9 cellular contexts compared by ENCODE assay signal in genomic region chr15:90915808-90916440, GRCh38. TPM values are rescaled to one million over a fixed set of nuclear protein-coding genes. Genes with fewer than 3 reads are reported as not detected.
A peak's percentile ranks its signal among the peaks of the same experiment; 100 is the strongest.
DNase-seq lines count a peak whose midpoint lies in the region; FAIRE-seq and TF ChIP-seq lines count a peak whose summit lies in the region.
"Had no signal": no experiment of that assay in that cellular context is flagged by ENCODE, and none has a peak within 500 bp of the region (broad histone marks: within the 10 kb centered on the region; RNA-seq: fewer than 3 reads in every experiment).

No MANE protein-coding gene starts in this region.

- H2AFZ ChIP-seq in fibroblast of lung (ENCODE audit: low read length), result no peak overlapping the region

- no peaks in the 10 kb centered on the region for H4K20me1 ChIP-seq in fibroblast of lung (ENCODE audit: control insufficient read depth, extremely low read depth, insufficient read depth, low read length)

- no peak for TF ChIP-seq EP300 in ovary (IDR thresholded peaks at IDR 0.05)

- H3K4me3 ChIP-seq in fibroblast of lung (replicated peaks in 1 of 4; ENCODE audit: control extremely low read depth in 1 of 4, insufficient read depth in 1 of 4, low read depth in 3 of 4, low read length in 4 of 4) (no peak overlapping the region), ovary (no peak overlapping the region)

- H3K9me3 ChIP-seq in fibroblast of lung (ENCODE audit: control insufficient read depth, insufficient read depth, low read depth, low read length) (no peaks in the 10 kb centered on the region), ovary (no peaks in the 10 kb centered on the region)

- H3K79me2 ChIP-seq in fibroblast of lung (ENCODE audit: control insufficient read depth, insufficient read depth, low read length), result no peaks in the 10 kb centered on the region

- WGBS in ovary, 3 donors, result 64 to 71% (median 65%) methylated on average over 25 of the region's 25 CpGs

- no peaks in the 10 kb centered on the region for H3K4me1 ChIP-seq in fibroblast of lung (ENCODE audit: control insufficient read depth, extremely low read depth, insufficient read depth, low read length)
- H3K4me1 ChIP-seq in ovary (ENCODE audit: insufficient read depth), result no peaks in the 10 kb centered on the region

- TF ChIP-seq CTCF in fibroblast of lung (conservative IDR thresholded peaks at IDR 0.05 in 1 of 2, IDR thresholded peaks at IDR 0.05 in 1 of 2; ENCODE audit: low read depth in 1 of 2, low read length in 2 of 2) (no peak), ovary (IDR thresholded peaks at IDR 0.05) (no peak)

- intact Hi-C loops in ovary (cut with DNase I), result no loop called here

- no peak overlapping the region for H3K27ac ChIP-seq in fibroblast of lung (ENCODE audit: insufficient read depth, low read length)
- H3K27ac ChIP-seq in ovary, result no peak overlapping the region

- no peak overlapping the region for H3K9ac ChIP-seq in fibroblast of lung (ENCODE audit: insufficient read depth, low read length)

- TF ChIP-seq POLR2A in ovary (IDR thresholded peaks at IDR 0.05), result no peak

- peak; percentile 78 to 80 for DNase-seq in NOMO-1 (lab: John Stamatoyannopoulos, UW; ENCODE audit: unreplicated experiment in 2 of 2)
- peak; percentile 26 to 58 for DNase-seq in fibroblast of lung (ENCODE audit: low read depth in 2 of 2)
- DNase-seq in ovary, result peak in 3 of 5 donors; percentile 35 to 55 (median 54)
- no peak for DNase-seq in NCI-H748 treated with DMSO at 0.1 percent for 48 hours (lab: John Stamatoyannopoulos, UW)
- DNase-seq in NCI-H2081 (lab: John Stamatoyannopoulos, UW), result no peak
- DNase-seq in RCC 7860 (ENCODE audit: low spot score), result no peak
- DNase-seq: activated CD8-positive, alpha-beta T cell treated with anti-CD3 and anti-CD28 coated beads, Interleukin-2, amount 10 ng/mL, durations not matched to agents 7 days and 5 days; dorsolateral prefrontal cortex; EL had no signal

- FAIRE-seq in RCC 7860 (lab: Jason Lieb, UNC), result no peak

- H3K36me3 ChIP-seq in fibroblast of lung (ENCODE audit: control insufficient read depth, insufficient read depth, low read length), result peaks cover 26% of the 10 kb centered on the region
- no peaks in the 10 kb centered on the region for H3K36me3 ChIP-seq in ovary

- H3K4me2 ChIP-seq in fibroblast of lung (ENCODE audit: extremely low read depth, insufficient read depth, low read length), result no peak overlapping the region

- H3K27me3 ChIP-seq in fibroblast of lung (ENCODE audit: control insufficient read depth, insufficient read depth, low read length) (no peaks in the 10 kb centered on the region), ovary (no peaks in the 10 kb centered on the region)
- H3K27me3 ChIP-seq: dorsolateral prefrontal cortex had no signal

RNA-seq across cellular contexts. Expression of gene MAN2A2, which starts 12.8 kb away (rescaled TPM):
- total RNA-seq in fibroblast of lung, result 18.2 and 36.0 TPM in 2 replicates
- 11.3 and 18.0 TPM in 2 replicates for polyA plus RNA-seq in fibroblast of lung
- 12.6 and 16.0 TPM in 2 replicates for polyA plus RNA-seq in fibroblast of lung (2012)
- polyA minus RNA-seq in fibroblast of lung (ENCODE audit: low replicate concordance), result 69.8 and 80.4 TPM in 2 replicates
- total RNA-seq in ovary, result 10 to 100 TPM; 25.3 to 66.5 (median 39.5) TPM
- polyA plus RNA-seq in ovary, result 10 to 100 TPM; 25.8 to 29.1 TPM

RNA-seq across cellular contexts. Expression of gene HDDC3, which starts 16.4 kb away (rescaled TPM):
- total RNA-seq in fibroblast of lung (13.4 and 16.3 TPM in 2 replicates), ovary (10 to 100 TPM; 11.7 to 17.2 (median 13.5) TPM)
- polyA plus RNA-seq in fibroblast of lung (10.2 and 15.5 TPM in 2 replicates), ovary (10 to 100 TPM; 13.0 to 13.1 TPM)
- 11.0 and 18.3 TPM in 2 replicates for polyA plus RNA-seq in fibroblast of lung (2012)
- polyA minus RNA-seq in fibroblast of lung (ENCODE audit: low replicate concordance), result 13.0 and 15.8 TPM in 2 replicates

RNA-seq across cellular contexts. Expression of gene UNC45A, which starts 19.2 kb away (rescaled TPM):
- total RNA-seq in fibroblast of lung (88.6 and 104 TPM in 2 replicates), ovary (10 to 100 TPM; 26.2 to 75.6 (median 56.1) TPM)
- polyA plus RNA-seq in fibroblast of lung (41.7 and 52.5 TPM in 2 replicates), ovary (10 to 100 TPM; 30.5 to 50.8 TPM)
- 61.0 and 84.9 TPM in 2 replicates for polyA plus RNA-seq in fibroblast of lung (2012)
- 73.2 and 101 TPM in 2 replicates for polyA minus RNA-seq in fibroblast of lung (ENCODE audit: low replicate concordance)

RNA-seq across cellular contexts. Expression of gene FES, which starts 31.6 kb away (rescaled TPM):
- total RNA-seq in fibroblast of lung, result 23.4 and 31.2 TPM in 2 replicates
- polyA plus RNA-seq in fibroblast of lung, result 5.5 and 7.0 TPM in 2 replicates
- polyA plus RNA-seq in fibroblast of lung (2012), result 9.1 and 12.6 TPM in 2 replicates
- polyA minus RNA-seq in fibroblast of lung (ENCODE audit: low replicate concordance), result 19.3 and 27.0 TPM in 2 replicates
- total RNA-seq in ovary, result 10 to 100 TPM; 20.0 to 37.2 (median 24.8) TPM
- polyA plus RNA-seq in ovary, result 10 to 100 TPM in 1 of 2 donors, 1 to 10 TPM in 1; 2.2 to 25.6 TPM

RNA-seq across cellular contexts. Expression of gene RCCD1, which starts 38.8 kb away (rescaled TPM):
- total RNA-seq in fibroblast of lung, result 11.0 and 14.2 TPM in 2 replicates
- 5.9 and 8.3 TPM in 2 replicates for polyA plus RNA-seq in fibroblast of lung
- 7.2 and 14.5 TPM in 2 replicates for polyA plus RNA-seq in fibroblast of lung (2012)
- polyA minus RNA-seq in fibroblast of lung (ENCODE audit: low replicate concordance), result 4.6 and 8.1 TPM in 2 replicates
- total RNA-seq in ovary, result 10 to 100 TPM in 6 of 7 donors, 1 to 10 TPM in 1; 8.8 to 15.6 (median 13.5) TPM
- 10 to 100 TPM in 1 of 2 donors, 1 to 10 TPM in 1; 8.7 to 13.0 TPM for polyA plus RNA-seq in ovary

Comparison
In these comparisons a context has a peak if more than half of its experiments do, and no peak if none do; other contexts are left out.
1. DNase-seq: peak in NOMO-1 (2 of 2), fibroblast of lung (2 of 2) and ovary (3 of 5); none in NCI-H748 treated with DMSO at 0.1 percent for 48 hours (single experiment), NCI-H2081 (0 of 2) and RCC 7860 (single experiment).